Comparison of ENCODE assay signal across 11 cellular contexts in the genomic region with DNA sequence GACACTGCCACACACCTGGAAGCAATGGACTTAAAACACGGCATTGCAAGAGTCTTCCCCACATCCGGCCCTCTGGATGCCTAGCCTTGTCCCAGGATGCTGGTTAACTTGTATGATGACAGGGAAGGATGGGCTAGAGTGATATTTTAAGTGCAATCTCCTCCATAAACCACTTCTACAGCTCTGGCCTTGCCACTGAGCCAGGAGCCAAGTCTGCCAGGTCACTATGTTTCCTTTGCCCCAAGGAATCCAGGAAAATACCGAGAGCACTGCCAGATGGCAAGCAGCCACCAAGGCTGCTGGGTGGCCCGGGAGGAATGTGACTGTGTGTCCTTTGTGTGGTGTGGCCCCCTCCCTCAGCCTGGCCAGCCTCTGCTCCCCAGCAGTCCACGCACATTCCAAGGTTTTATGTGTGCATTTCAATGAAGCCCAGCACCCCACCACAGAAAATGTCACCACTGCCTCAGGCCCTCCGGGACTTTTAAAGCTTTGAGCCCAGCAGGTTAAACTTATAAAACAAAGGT.
DNase-seq lines count a peak whose midpoint lies in the region; ATAC-seq and TF ChIP-seq lines count a peak whose summit lies in the region.
"Had no signal": no experiment of that assay in that cellular context is flagged by ENCODE, and none has a peak within 500 bp of the region (broad histone marks: within the 10 kb centered on the region; RNA-seq: fewer than 3 reads in every experiment).

No MANE protein-coding gene starts in this region.

- peaks cover 4% of the 10 kb centered on the region for H3K27me3 Mint-ChIP-seq in dendritic cell treated with granulocyte-macrophage colony-stimulating factor and Interleukin-4, amounts not matched to agents 40 ng/mL and 50 ng/mL, for 4 days

- peak overlapping the region; percentile 66 for H3K27ac Mint-ChIP-seq in dendritic cell treated with granulocyte-macrophage colony-stimulating factor and Interleukin-4, amounts not matched to agents 40 ng/mL and 50 ng/mL, for 4 days

- peaks cover 49% of the 10 kb centered on the region for H3K4me1 Mint-ChIP-seq in dendritic cell treated with granulocyte-macrophage colony-stimulating factor and Interleukin-4, amounts not matched to agents 40 ng/mL and 50 ng/mL, for 4 days (ENCODE audit: low read depth)

- no peaks in the 10 kb centered on the region for H3K36me3 ChIP-seq in upper lobe of right lung

- H3K4me1 ChIP-seq in upper lobe of right lung: peaks cover 34% of the 10 kb centered on the region

- TF ChIP-seq POLR2A in lower leg skin (IDR thresholded peaks at IDR 0.05): no peak

- peak; percentile 52 for DNase-seq in DMS 273 (lab: John Stamatoyannopoulos, UW; ENCODE audit: unreplicated experiment)
- DNase-seq in DMS 273 treated with DMSO at 0.1 percent for 48 hours (lab: John Stamatoyannopoulos, UW): no peak
- DNase-seq in lower leg skin (ENCODE audit: low spot score in 2 of 2): peak; percentile 22 to 88
- peak; percentile 81 for DNase-seq in upper lobe of right lung
- no peak for DNase-seq in COLO668 (lab: John Stamatoyannopoulos, UW; ENCODE audit: unreplicated experiment)
- DNase-seq in Kasumi-1 (lab: John Stamatoyannopoulos, UW): no peak
- DNase-seq: 8988T, activated gamma-delta T cell, NCI-H2227 treated with DMSO at 0.1 percent for 48 hours had no signal

- no peak for TF ChIP-seq CTCF in lower leg skin (IDR thresholded peaks at IDR 0.05)
- TF ChIP-seq CTCF in upper lobe of right lung (IDR thresholded peaks at IDR 0.05): no peak

- no peak overlapping the region for H3K4me3 ChIP-seq in lower leg skin (ENCODE audit: low read depth, poor library complexity, severe bottlenecking)
- no peak overlapping the region for H3K4me3 ChIP-seq in upper lobe of right lung

- no peak overlapping the region for H3K4me3 Mint-ChIP-seq in dendritic cell treated with granulocyte-macrophage colony-stimulating factor and Interleukin-4, amounts not matched to agents 40 ng/mL and 50 ng/mL, for 4 days

- 18 to 28% methylated on average over 6 of the region's 6 CpGs for WGBS in lower leg skin, 2 donors

- H3K27ac ChIP-seq in upper lobe of right lung: no peak overlapping the region

- peaks cover 5% of the 10 kb centered on the region for H3K36me3 Mint-ChIP-seq in dendritic cell treated with granulocyte-macrophage colony-stimulating factor and Interleukin-4, amounts not matched to agents 40 ng/mL and 50 ng/mL, for 4 days (ENCODE audit: low read depth)

- intact Hi-C loops in dendritic cell treated with granulocyte-macrophage colony-stimulating factor and Interleukin-4, amounts not matched to agents 40 ng/mL and 50 ng/mL, for 4 days (cut with micrococcal nuclease): loop anchor here (2.0 to 10.0 kb wide), 2 partner anchors 39 to 103 kb away; partner anchors contain the start of gene FRMD3
- intact Hi-C loops in lower leg skin (cut with DNase I; ENCODE audit: low total_unique reads): no loop called here
- intact Hi-C loops in upper lobe of right lung (cut with DNase I): no loop called here

- H3K9me3 Mint-ChIP-seq in dendritic cell treated with granulocyte-macrophage colony-stimulating factor and Interleukin-4, amounts not matched to agents 40 ng/mL and 50 ng/mL, for 4 days: no peaks in the 10 kb centered on the region

- no peaks in the 10 kb centered on the region for H3K9me3 ChIP-seq in upper lobe of right lung

- ATAC-seq in upper lobe of right lung (peak; percentile 91), HG03135 (IDR thresholded peaks at IDR 0.05; ENCODE audit: unreplicated experiment) (no peak)

- no peaks in the 10 kb centered on the region for H3K27me3 ChIP-seq in upper lobe of right lung

Comparison
In these comparisons a context has a peak if more than half of its experiments do, and no peak if none do; other contexts are left out.
1. DNase-seq: peak in DMS 273 (single experiment), lower leg skin (2 of 2) and upper lobe of right lung (single experiment); none in DMS 273 treated with DMSO at 0.1 percent for 48 hours (single experiment), COLO668 (single experiment) and Kasumi-1 (0 of 2).